In genomic region chr19:13060233-13060963, GRCh38 we compare ENCODE assay signal across 8 cellular contexts. TPM values are rescaled to one million over a fixed set of nuclear protein-coding genes. Genes with fewer than 3 reads are reported as not detected.
DNase-seq lines count a peak whose midpoint lies in the region; ATAC-seq and TF ChIP-seq lines count a peak whose summit lies in the region.

No MANE protein-coding gene starts in this region.

- no peaks in the 10 kb centered on the region for H3K36me3 ChIP-seq in SK-N-SH (replicated peaks in 1 of 2; ENCODE audit: control insufficient read depth in 1 of 2, insufficient read depth in 2 of 2, low read length in 1 of 2)
- H3K36me3 ChIP-seq in tibial nerve = no peaks in the 10 kb centered on the region

- no peak for TF ChIP-seq POLR2A in tibial nerve (IDR thresholded peaks at IDR 0.05)

- peaks cover 65% of the 10 kb centered on the region for H3K79me2 ChIP-seq in SK-N-SH (ENCODE audit: insufficient read depth)

- H3K4me1 ChIP-seq in SK-N-SH (ENCODE audit: control insufficient read depth in 1 of 2, insufficient read depth in 2 of 2, low read depth in 1 of 2, low read length in 1 of 2) = peaks cover 58 to 90% of the 10 kb centered on the region in 2 experiments
- peaks cover 6 to 100% (median 91%) of the 10 kb centered on the region in 4 donors for H3K4me1 ChIP-seq in tibial nerve

- 36% methylated on average over 12 of the region's 19 CpGs for WGBS in SK-N-SH (ENCODE audit: low lambda C conversion rate)
- 12 to 16% methylated on average over 17 to 19 of the region's 19 CpGs for WGBS in tibial nerve, 2 donors

- peak overlapping the region; percentile 84 for H3K4me2 ChIP-seq in SK-N-SH

- no peaks in the 10 kb centered on the region for H3K9me2 ChIP-seq in SK-N-SH

- no peaks in the 10 kb centered on the region for H3K27me3 ChIP-seq in SK-N-SH (ENCODE audit: insufficient read depth)
- no peaks in the 10 kb centered on the region for H3K27me3 ChIP-seq in tibial nerve

- H4K20me1 ChIP-seq in SK-N-SH (ENCODE audit: insufficient read depth) = no peaks in the 10 kb centered on the region

- POLR2A ChIA-PET in SK-N-SH (lab: Yijun Ruan, JAX) = interaction anchor here (0.8 to 1.5 kb wide), 8 partner anchors 9 to 93 kb away, joined by 3 to 6 read pairs (median 4); no protein-coding TSS in a partner anchor

- DNase-seq in SK-N-SH (peak; percentile 75), amniotic epithelial cell (ENCODE audit: low read depth) (peak; percentile 16), islet precursor cell (peak; percentile 74), tibial nerve (ENCODE audit: low spot score in 2 of 2) (no peak), NCI-H2227 (lab: John Stamatoyannopoulos, UW; ENCODE audit: unreplicated experiment) (no peak)
- no peak for DNase-seq in activated CD8-positive, alpha-beta memory T cell treated with anti-CD3 and anti-CD28 coated beads, Interleukin-2, amount 50 U/mL, for 4 hours

- H3K9me3 ChIP-seq in SK-N-SH (no peaks in the 10 kb centered on the region), tibial nerve (no peaks in the 10 kb centered on the region)

- H3F3A ChIP-seq in SK-N-SH (replicated peaks; ENCODE audit: insufficient read depth) = peaks cover 26% of the 10 kb centered on the region

- TF ChIP-seq RAD21 in SK-N-SH (IDR thresholded peaks at IDR 0.05; ENCODE audit: low read length) = no peak

- H2AFZ ChIP-seq in SK-N-SH (ENCODE audit: low read depth) = no peak overlapping the region

- no peak for ATAC-seq in SK-N-SH treated with all-trans-retinoic acid at 6 μM for 48 hours
- no peak for ATAC-seq in HG03432 (IDR thresholded peaks at IDR 0.05; ENCODE audit: unreplicated experiment)

- no peak for TF ChIP-seq CTCF in SK-N-SH (IDR thresholded peaks at IDR 0.05)
- peak in 1 of 5 experiments; percentile 19 for TF ChIP-seq CTCF in tibial nerve (IDR thresholded peaks at IDR 0.05)

- no peak for TF ChIP-seq EP300 in SK-N-SH (IDR thresholded peaks at IDR 0.05; ENCODE audit: borderline replicate concordance in 1 of 2, low read depth in 1 of 2, low read length in 1 of 2)
- TF ChIP-seq EP300 in tibial nerve (IDR thresholded peaks at IDR 0.05) = no peak

- H3K4me3 ChIP-seq in SK-N-SH (ENCODE audit: low read depth in 2 of 2, low read length in 1 of 2) = no peak overlapping the region
- peak overlapping the region; percentile 19 to 55 (median 32) for H3K4me3 ChIP-seq in tibial nerve

- H3K27ac ChIP-seq in SK-N-SH (ENCODE audit: low read depth in 2 of 2, low read length in 1 of 2) (peak overlapping the region; percentile 52 to 85), tibial nerve (peak overlapping the region; percentile 72 to 100 (median 86))

- peak overlapping the region; percentile 48; the same call in 1 of the 2 replicates for H3K9ac ChIP-seq in SK-N-SH

- CTCF ChIA-PET in SK-N-SH (lab: Yijun Ruan, JAX) = interaction anchor here (0.6 to 35.2 kb wide), 29 partner anchors 8 to 101 kb away, joined by 3 to 506 read pairs (median 9); partner anchors contain the start of gene DAND5

TF ChIP-seq in SK-N-SH, 30 proteins besides CTCF, POLR2A, EP300 and RAD21:
- TF ChIP-seq TEAD4 (IDR thresholded peaks at IDR 0.05; ENCODE audit: borderline replicate concordance, insufficient read depth) = no peak

TF ChIP-seq in SK-N-SH treated with all-trans-retinoic acid at 6 μM for 48 hours, 23 proteins besides CTCF, POLR2A, EP300 and RAD21:
- TF ChIP-seq PATZ1 (CRISPR knock-in tag; IDR thresholded peaks at IDR 0.05; ENCODE audit: borderline replicate concordance) (no peak), ZNF70 (CRISPR knock-in tag; IDR thresholded peaks at IDR 0.05) (no peak)

RNA-seq across cellular contexts. Expression of gene LYL1, which starts 42.3 kb away (rescaled TPM):
- polyA plus RNA-seq in SK-N-SH (2012; rRNA removed) = 1.1 and 2.2 TPM in 2 replicates
- 0.80 and 1.8 TPM in 2 replicates for polyA plus RNA-seq in SK-N-SH (2012; cell fraction: cytosol; rRNA removed)
- polyA plus RNA-seq in SK-N-SH (2012; cell fraction: nucleus; rRNA removed) = 3.7 and 4.9 TPM in 2 replicates
- total RNA-seq in tibial nerve = 10 to 100 TPM; 21.1 to 43.5 (median 25.8) TPM

RNA-seq across cellular contexts. Expression of gene TRMT1, which starts 56.1 kb away (rescaled TPM):
- 60.9 and 64.9 TPM in 2 replicates for polyA plus RNA-seq in SK-N-SH (2012; rRNA removed)
- 15.7 and 22.8 TPM in 2 replicates for polyA plus RNA-seq in SK-N-SH (2012; cell fraction: cytosol; rRNA removed)
- polyA plus RNA-seq in SK-N-SH (2012; cell fraction: nucleus; rRNA removed) = 485 and 635 TPM in 2 replicates
- 10 to 100 TPM; 38.4 to 92.7 (median 49.2) TPM for total RNA-seq in tibial nerve

RNA-seq across cellular contexts. Expression of gene NACC1, which starts 57.7 kb away (rescaled TPM):
- polyA plus RNA-seq in SK-N-SH (2012; rRNA removed) = 72.8 and 127 TPM in 2 replicates
- polyA plus RNA-seq in SK-N-SH (2012; cell fraction: cytosol; rRNA removed) = 36.3 and 58.8 TPM in 2 replicates
- polyA plus RNA-seq in SK-N-SH (2012; cell fraction: nucleus; rRNA removed) = 107 and 113 TPM in 2 replicates
- 10 to 100 TPM; 15.3 to 37.1 (median 25.8) TPM for total RNA-seq in tibial nerve

Comparison
In these comparisons a context has a peak if more than half of its experiments do, and no peak if none do; other contexts are left out.
1. DNase-seq: peak in SK-N-SH (single experiment), amniotic epithelial cell (single experiment) and islet precursor cell (single experiment); none in tibial nerve (0 of 2), activated CD8-positive, alpha-beta memory T cell treated with anti-CD3 and anti-CD28 coated beads, Interleukin-2, amount 50 U/mL, for 4 hours (single experiment) and NCI-H2227 (single experiment).
2. H3K4me3 ChIP-seq: peak in tibial nerve (4 of 4); none in SK-N-SH (0 of 2).